ENCODE assay signal across 1 cellular context in genomic region chr1:41434748-41435449, GRCh38.
TF ChIP-seq lines count a peak whose summit lies in the region.

No MANE protein-coding gene starts in this region.

TF ChIP-seq in GM23338, 12 proteins besides CTCF, POLR2A, EP300 and RAD21:
- TF ChIP-seq ZNF462 (CRISPR knock-in tag; IDR thresholded peaks at IDR 0.05) (no peak), REST (IDR thresholded peaks at IDR 0.05; ENCODE audit: unreplicated experiment) (no peak), NANOG (IDR thresholded peaks at IDR 0.05; ENCODE audit: borderline replicate concordance) (no peak), EZH2phosphoT487 (IDR thresholded peaks at IDR 0.05; ENCODE audit: unreplicated experiment) (no peak), ZNF331 (CRISPR knock-in tag; IDR thresholded peaks at IDR 0.05; ENCODE audit: low read depth) (no peak), STAT1 (IDR thresholded peaks at IDR 0.05; ENCODE audit: unreplicated experiment) (no peak), JUNB (IDR thresholded peaks at IDR 0.05; ENCODE audit: unreplicated experiment) (no peak), EZH2 (IDR thresholded peaks at IDR 0.05; ENCODE audit: low read depth, unreplicated experiment) (no peak), POLR2AphosphoS5 (IDR thresholded peaks at IDR 0.05; ENCODE audit: low read depth) (no peak), CREB1 (CRISPR knock-in tag; IDR thresholded peaks at IDR 0.05; ENCODE audit: low read depth) (no peak), ZNF114 (CRISPR knock-in tag; IDR thresholded peaks at IDR 0.05) (no peak), ETS1 (IDR thresholded peaks at IDR 0.05) (no peak)
